Comparison of ENCODE assay signal across 8 cellular contexts in genomic region chr2:11738589-11739436, GRCh38. TPM values are rescaled to one million over a fixed set of nuclear protein-coding genes. Genes with fewer than 3 reads are reported as not detected.
DNase-seq lines count a peak whose midpoint lies in the region; ATAC-seq and TF ChIP-seq lines count a peak whose summit lies in the region.

No MANE protein-coding gene starts in this region.

- ATAC-seq in GM19351 (IDR thresholded peaks at IDR 0.05; ENCODE audit: unreplicated experiment) (peak; percentile 78), GM21528 (IDR thresholded peaks at IDR 0.05; ENCODE audit: low FRiP score, unreplicated experiment) (no peak)

- DNase-seq in COLO668 (lab: John Stamatoyannopoulos, UW; ENCODE audit: unreplicated experiment) (peak; percentile 49), glomerular visceral epithelial cell (ENCODE audit: extremely low spot score) (peak; percentile 71), renal cortical epithelial cell (ENCODE audit: low read depth) (peak; percentile 91)
- no peak for DNase-seq in stimulated activated CD4-positive, alpha-beta T cell treated with anti-CD3 and anti-CD28 coated beads, Interleukin-12 subunit alpha, Interleukin-12 subunit beta, amount 100 ng/mL, for 4 hours

- H3K4me3 ChIP-seq in WI38 (ENCODE audit: low read depth, low read length): no peak overlapping the region

- TF ChIP-seq CTCF in LNCAP (IDR thresholded peaks at IDR 0.05) (peak; percentile 34; the same call in 1 of the 2 replicates), WI38 (IDR thresholded peaks at IDR 0.05; ENCODE audit: low read depth, low read length) (peak; percentile 66)

RNA-seq across cellular contexts. Expression of gene LPIN1, which starts 7.6 kb away (rescaled TPM):
- 33.8 and 39.9 TPM in 2 replicates for total RNA-seq in renal cortical epithelial cell
